In genomic region chr12:30862486-30862885, GRCh38 we compare ENCODE assay signal across 17 cellular contexts.
DNase-seq lines count a peak whose midpoint lies in the region; ATAC-seq and TF ChIP-seq lines count a peak whose summit lies in the region.
"Had no signal": no experiment of that assay in that cellular context is flagged by ENCODE, and none has a peak within 500 bp of the region (broad histone marks: within the 10 kb centered on the region; RNA-seq: fewer than 3 reads in every experiment).

No MANE protein-coding gene starts in this region.

- no peaks in the 10 kb centered on the region for H3K27me3 ChIP-seq in CD4-positive, alpha-beta memory T cell (ENCODE audit: insufficient read depth, low read length)
- H3K27me3 ChIP-seq: suprapubic skin had no signal

- POLR2A ChIA-PET in CD4-positive, alpha-beta memory T cell (lab: Charles Lee; ENCODE audit: partially characterized antibody), result no interaction called here

- CTCF ChIA-PET in CD4-positive, alpha-beta memory T cell (lab: Charles Lee; ENCODE audit: partially characterized antibody), result interaction anchor here (2.2 to 5.8 kb wide), 2 partner anchors 11 to 16 kb away, joined by 6 to 22 read pairs; no protein-coding TSS in a partner anchor

- H3K36me3 ChIP-seq in CD4-positive, alpha-beta memory T cell (ENCODE audit: insufficient read depth, low read length), result no peaks in the 10 kb centered on the region
- H3K36me3 ChIP-seq: suprapubic skin had no signal

- intact Hi-C loops in sciatic nerve (cut with DNase I), result no loop called here
- intact Hi-C loops in CD4-positive, alpha-beta memory T cell (cut with micrococcal nuclease), result no loop called here

- no peak overlapping the region for H3K4me3 ChIP-seq in CD4-positive, alpha-beta memory T cell (ENCODE audit: low read length in 2 of 2)
- H3K4me3 ChIP-seq: suprapubic skin had no signal

- peak overlapping the region; percentile 9; the same call in 1 of the 2 replicates for H3K27ac ChIP-seq in VCaP
- H3K27ac ChIP-seq in CD4-positive, alpha-beta memory T cell (ENCODE audit: low read depth, low read length), result no peak overlapping the region
- H3K27ac ChIP-seq: HL-60, suprapubic skin had no signal

- no peaks in the 10 kb centered on the region for H3K9me3 ChIP-seq in CD4-positive, alpha-beta memory T cell (ENCODE audit: control insufficient read depth in 1 of 2, low read length in 2 of 2)

- peaks cover 0 to 11% (median 4%) of the 10 kb centered on the region in 8 donors for H3K9me3 Mint-ChIP-seq in CD4-positive, alpha-beta memory T cell

- no peaks in the 10 kb centered on the region for H3K4me1 ChIP-seq in CD4-positive, alpha-beta memory T cell (ENCODE audit: insufficient read depth, low read length)
- H3K4me1 ChIP-seq: suprapubic skin had no signal

- H3K36me3 Mint-ChIP-seq in CD4-positive, alpha-beta memory T cell, result no peaks in the 10 kb centered on the region
- H3K36me3 Mint-ChIP-seq: activated naive CD4-positive, alpha-beta T cell treated with anti-CD3 and anti-CD28 coated beads, Interleukin-2, amount 50 U/mL, for 24 hours; mesothelial cell of epicardium had no signal

- DNase-seq in NCI-H2081 (lab: John Stamatoyannopoulos, UW), result peak; percentile 23 to 70
- no peak for DNase-seq in NCI-H2081 treated with DMSO at 0.1 percent for 48 hours (lab: John Stamatoyannopoulos, UW)
- DNase-seq in fibroblast of the conjunctiva (ENCODE audit: low read depth), result peak; percentile 43
- peak; percentile 69 for DNase-seq in sciatic nerve (ENCODE audit: low spot score)
- no peak for DNase-seq in omental fat pad (ENCODE audit: low spot score)
- no peak for DNase-seq in CD4-positive, alpha-beta memory T cell
- DNase-seq: activated CD8-positive, alpha-beta memory T cell treated with anti-CD3 and anti-CD28 coated beads, Interleukin-2, amount 50 U/mL, for 48 hours; Calu3; H9; SW 1271 had no signal

- H3K4me1 Mint-ChIP-seq in CD4-positive, alpha-beta memory T cell, result no peaks in the 10 kb centered on the region
- H3K4me1 Mint-ChIP-seq: activated naive CD4-positive, alpha-beta T cell treated with anti-CD3 and anti-CD28 coated beads, Interleukin-2, amount 50 U/mL, for 24 hours; mesothelial cell of epicardium had no signal

- ATAC-seq in sciatic nerve, result peak; percentile 48
- no peak for ATAC-seq in HG03460 (IDR thresholded peaks at IDR 0.05; ENCODE audit: unreplicated experiment)
- ATAC-seq in omental fat pad (ENCODE audit: low FRiP score), result no peak
- ATAC-seq: activated CD4-positive, CD25-positive, alpha-beta regulatory T cell treated with anti-CD3 and anti-CD28 coated beads, Interleukin-2, amount 50 U/mL, for 24 hours had no signal

- TF ChIP-seq CTCF in VCaP (conservative IDR thresholded peaks at IDR 0.05) (no peak), omental fat pad (IDR thresholded peaks at IDR 0.05) (no peak)

- no peak overlapping the region for H3K4me3 Mint-ChIP-seq in CD4-positive, alpha-beta memory T cell
- H3K4me3 Mint-ChIP-seq: activated naive CD4-positive, alpha-beta T cell treated with anti-CD3 and anti-CD28 coated beads, Interleukin-2, amount 50 U/mL, for 24 hours; H9; mesothelial cell of epicardium had no signal

- peaks cover 2 to 8% of the 10 kb centered on the region in 2 donors for H3K27me3 Mint-ChIP-seq in CD4-positive, alpha-beta memory T cell

- no peak overlapping the region for H3K27ac Mint-ChIP-seq in CD4-positive, alpha-beta memory T cell
- H3K27ac Mint-ChIP-seq: activated naive CD4-positive, alpha-beta T cell treated with anti-CD3 and anti-CD28 coated beads, Interleukin-2, amount 50 U/mL, for 24 hours; H9; mesothelial cell of epicardium had no signal

Comparison
In these comparisons a context has a peak if more than half of its experiments do, and no peak if none do; other contexts are left out.
1. DNase-seq: peak in NCI-H2081 (2 of 2), fibroblast of the conjunctiva (single experiment) and sciatic nerve (single experiment); none in NCI-H2081 treated with DMSO at 0.1 percent for 48 hours (single experiment), omental fat pad (single experiment) and CD4-positive, alpha-beta memory T cell (0 of 5).